Comparison of ENCODE assay signal across 12 cellular contexts in the genomic region with DNA sequence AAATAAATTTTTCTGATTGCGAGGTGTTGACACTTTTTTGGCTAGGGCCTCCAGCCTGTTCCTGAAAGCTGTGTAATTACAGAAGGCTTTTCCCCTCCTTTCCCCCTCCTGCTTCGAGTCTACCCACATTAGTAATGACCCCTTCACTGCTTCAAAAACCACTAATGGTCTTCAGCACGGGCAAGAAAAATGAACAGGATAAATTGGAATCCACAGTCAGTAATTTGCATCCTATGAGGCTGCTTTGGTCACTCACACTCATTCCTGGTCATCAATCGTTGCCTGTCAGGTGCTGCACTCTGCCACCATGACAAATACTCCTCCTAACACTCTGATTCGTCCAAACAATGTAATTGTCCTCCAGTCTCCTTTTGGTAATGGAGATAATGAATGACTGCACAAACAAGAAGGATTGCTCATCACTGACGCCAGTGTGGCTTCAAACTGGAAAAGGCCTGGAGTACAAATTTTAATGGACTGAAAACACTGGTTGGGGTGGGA.
DNase-seq lines count a peak whose midpoint lies in the region; ATAC-seq and TF ChIP-seq lines count a peak whose summit lies in the region.
"Had no signal": no experiment of that assay in that cellular context is flagged by ENCODE, and none has a peak within 500 bp of the region (broad histone marks: within the 10 kb centered on the region; RNA-seq: fewer than 3 reads in every experiment).

No MANE protein-coding gene starts in this region.

- ATAC-seq in aorta (ENCODE audit: low FRiP score), result no peak
- ATAC-seq in HG02973 (IDR thresholded peaks at IDR 0.05; ENCODE audit: unreplicated experiment), result no peak

- H3K4me1 Mint-ChIP-seq in CD4-positive, alpha-beta memory T cell, result no peaks in the 10 kb centered on the region

- 59% methylated on average over 6 of the region's 6 CpGs for WGBS in mammary epithelial cell (ENCODE audit: low coverage, missing lambda C conversion rate)
- whole genome bisulfite sequencing in aorta, 2 donors, result 22 to 33% methylated on average over 6 of the region's 6 CpGs

- TF ChIP-seq POLR2A in breast epithelium (IDR thresholded peaks at IDR 0.05), result no peak

- no peak overlapping the region for H3K27ac Mint-ChIP-seq in CD4-positive, alpha-beta memory T cell

- H3K9me2 ChIP-seq in OCI-LY7 (ENCODE audit: insufficient read depth, low read length), result no peaks in the 10 kb centered on the region

- H3K4me2 ChIP-seq in mammary epithelial cell (ENCODE audit: insufficient read depth, low read depth, low read length), result no peak overlapping the region
- H3K4me2 ChIP-seq in OCI-LY7 (ENCODE audit: low read length), result no peak overlapping the region

- H4K20me1 ChIP-seq in mammary epithelial cell (ENCODE audit: insufficient read depth, low read length) (no peaks in the 10 kb centered on the region), OCI-LY7 (ENCODE audit: insufficient read depth, low read length) (no peaks in the 10 kb centered on the region)

- H3K27me3 ChIP-seq in mammary epithelial cell (ENCODE audit: insufficient read depth, low read length) (no peaks in the 10 kb centered on the region), breast epithelium (no peaks in the 10 kb centered on the region), aorta (ENCODE audit: control insufficient read depth in 1 of 2, insufficient read depth in 2 of 2, low read length in 1 of 2) (no peaks in the 10 kb centered on the region)
- no peaks in the 10 kb centered on the region for H3K27me3 ChIP-seq in CD4-positive, alpha-beta memory T cell (ENCODE audit: insufficient read depth, low read length)
- H3K27me3 ChIP-seq: transverse colon had no signal

- no peak for TF ChIP-seq CTCF in mammary epithelial cell (conservative IDR thresholded peaks at IDR 0.05 in 1 of 2, IDR thresholded peaks at IDR 0.05 in 1 of 2; ENCODE audit: extremely low read depth in 1 of 2, insufficient read depth in 1 of 2, low read depth in 1 of 2, low read length in 2 of 2)
- TF ChIP-seq CTCF in breast epithelium (IDR thresholded peaks at IDR 0.05), result no peak
- TF ChIP-seq CTCF in OCI-LY7 (conservative IDR thresholded peaks at IDR 0.05; ENCODE audit: low read length), result no peak

- DNase-seq in mammary epithelial cell, result peak; percentile 11
- no peak for DNase-seq in breast epithelium (ENCODE audit: low spot score in 2 of 2)
- peak; percentile 59 for DNase-seq in RPMI7951 (ENCODE audit: low read depth)
- DNase-seq in glomerular visceral epithelial cell (ENCODE audit: extremely low spot score), result peak; percentile 77
- no peak for DNase-seq in aorta
- no peak for DNase-seq in OCI-LY7 (ENCODE audit: low spot score)
- DNase-seq in CD4-positive, alpha-beta memory T cell, result no peak
- DNase-seq: cerebellar nuclear complex, NCI-H1694 treated with DMSO at 0.1 percent for 48 hours, transverse colon had no signal

- H3K36me3 Mint-ChIP-seq in CD4-positive, alpha-beta memory T cell, result no peaks in the 10 kb centered on the region

- H2AFZ ChIP-seq in mammary epithelial cell (ENCODE audit: low read depth, low read length), result no peak overlapping the region
- no peak overlapping the region for H2AFZ ChIP-seq in OCI-LY7 (ENCODE audit: low read length)

- no peak overlapping the region for H3K9ac ChIP-seq in mammary epithelial cell (ENCODE audit: insufficient read depth, low read length)

- H3K4me3 Mint-ChIP-seq in CD4-positive, alpha-beta memory T cell, result no peak overlapping the region
- H3K4me3 Mint-ChIP-seq: neural crest cell had no signal

- POLR2A ChIA-PET in OCI-LY7 (lab: Charles Lee), result no interaction called here
- POLR2A ChIA-PET in CD4-positive, alpha-beta memory T cell (lab: Charles Lee; ENCODE audit: partially characterized antibody), result no interaction called here

- CTCF ChIA-PET in mammary epithelial cell (lab: Charles Lee; ENCODE audit: low non-redundant PET) (no interaction called here), OCI-LY7 (lab: Charles Lee; ENCODE audit: unreplicated experiment) (no interaction called here)
- CTCF ChIA-PET in CD4-positive, alpha-beta memory T cell (lab: Charles Lee; ENCODE audit: partially characterized antibody), result no interaction called here

- H3K27me3 Mint-ChIP-seq in CD4-positive, alpha-beta memory T cell, result peaks cover 0 to 1% of the 10 kb centered on the region in 2 donors

- H3K27ac ChIP-seq in mammary epithelial cell (ENCODE audit: insufficient read depth, low read depth, low read length), result no peak overlapping the region
- no peak overlapping the region for H3K27ac ChIP-seq in breast epithelium
- H3K27ac ChIP-seq in aorta (ENCODE audit: low read depth in 1 of 2, low read length in 2 of 2), result peak overlapping the region in 1 of 2 donors; percentile 25
- H3K27ac ChIP-seq in OCI-LY7 (ENCODE audit: low read depth, low read length, poor library complexity, severe bottlenecking), result no peak overlapping the region
- no peak overlapping the region for H3K27ac ChIP-seq in CD4-positive, alpha-beta memory T cell (ENCODE audit: low read depth, low read length)
- H3K27ac ChIP-seq: transverse colon had no signal

- H3K36me3 ChIP-seq in mammary epithelial cell (ENCODE audit: insufficient read depth, low read length) (peaks cover 2% of the 10 kb centered on the region), breast epithelium (no peaks in the 10 kb centered on the region), aorta (ENCODE audit: control insufficient read depth in 1 of 2, insufficient read depth in 2 of 2, low read length in 1 of 2) (no peaks in the 10 kb centered on the region), OCI-LY7 (ENCODE audit: insufficient read depth, low read length) (no peaks in the 10 kb centered on the region)
- H3K36me3 ChIP-seq in CD4-positive, alpha-beta memory T cell (ENCODE audit: insufficient read depth, low read length), result no peaks in the 10 kb centered on the region
- H3K36me3 ChIP-seq: transverse colon had no signal

- peaks cover 0 to 3% (median 0%) of the 10 kb centered on the region in 8 donors for H3K9me3 Mint-ChIP-seq in CD4-positive, alpha-beta memory T cell

- no peaks in the 10 kb centered on the region for H3K4me1 ChIP-seq in mammary epithelial cell (ENCODE audit: insufficient read depth, low read length)
- no peaks in the 10 kb centered on the region for H3K4me1 ChIP-seq in breast epithelium
- H3K4me1 ChIP-seq in aorta (ENCODE audit: control insufficient read depth in 1 of 2, insufficient read depth in 2 of 2, low read length in 2 of 2), result no peaks in the 10 kb centered on the region
- no peaks in the 10 kb centered on the region for H3K4me1 ChIP-seq in OCI-LY7 (ENCODE audit: insufficient read depth, low read length, poor library complexity, severe bottlenecking)
- no peaks in the 10 kb centered on the region for H3K4me1 ChIP-seq in CD4-positive, alpha-beta memory T cell (ENCODE audit: insufficient read depth, low read length)

- H3K79me2 ChIP-seq in mammary epithelial cell (ENCODE audit: insufficient read depth, low read length) (no peaks in the 10 kb centered on the region), OCI-LY7 (ENCODE audit: insufficient read depth, low read depth, low read length) (no peaks in the 10 kb centered on the region)

- in situ Hi-C loops in mammary epithelial cell (cut with MboI; ENCODE audit: low sequenced_read_pairs in 2 of 2), result no loop called here

- dilution Hi-C loops in mammary epithelial cell (cut with HindIII; ENCODE audit: low sequenced_read_pairs), result no loop called here

- intact Hi-C loops in mammary epithelial cell (cut with micrococcal nuclease), result no loop called here
- intact Hi-C loops in breast epithelium (cut with DNase I; ENCODE audit: low total_unique reads), result no loop called here
- intact Hi-C loops in aorta (cut with DNase I), result no loop called here
- intact Hi-C loops in OCI-LY7 (cut with micrococcal nuclease; ENCODE audit: unreplicated experiment), result no loop called here
- intact Hi-C loops in CD4-positive, alpha-beta memory T cell (cut with micrococcal nuclease), result no loop called here

- H3K9me3 ChIP-seq in mammary epithelial cell (replicated peaks; ENCODE audit: insufficient read depth, low read length), result no peaks in the 10 kb centered on the region
- no peaks in the 10 kb centered on the region for H3K9me3 ChIP-seq in breast epithelium
- no peaks in the 10 kb centered on the region for H3K9me3 ChIP-seq in aorta (ENCODE audit: control insufficient read depth, low read length)
- no peaks in the 10 kb centered on the region for H3K9me3 ChIP-seq in OCI-LY7 (ENCODE audit: low read length)
- H3K9me3 ChIP-seq in CD4-positive, alpha-beta memory T cell (ENCODE audit: control insufficient read depth in 1 of 2, low read length in 2 of 2), result no peaks in the 10 kb centered on the region
- H3K9me3 ChIP-seq: transverse colon had no signal

- BruUV-seq in mammary epithelial cell (replicated peaks; lab: Mats Ljungman, UMichigan) (no TSS peak), OCI-LY7 (replicated peaks; lab: Mats Ljungman, UMichigan) (no TSS peak)

- H3K4me3 ChIP-seq in mammary epithelial cell (replicated peaks in 1 of 3; ENCODE audit: insufficient read depth in 1 of 3, low read depth in 2 of 3, low read length in 3 of 3) (no peak overlapping the region), breast epithelium (no peak overlapping the region), aorta (ENCODE audit: low read length in 2 of 2) (no peak overlapping the region), OCI-LY7 (ENCODE audit: low read depth, low read length, poor library complexity, severe bottlenecking) (no peak overlapping the region)
- no peak overlapping the region for H3K4me3 ChIP-seq in CD4-positive, alpha-beta memory T cell (ENCODE audit: low read length in 2 of 2)
- H3K4me3 ChIP-seq: transverse colon had no signal

Comparison
In these comparisons a context has a peak if more than half of its experiments do, and no peak if none do; other contexts are left out.
1. DNase-seq: peak in mammary epithelial cell (single experiment), RPMI7951 (single experiment) and glomerular visceral epithelial cell (single experiment); none in breast epithelium (0 of 2), aorta (0 of 2), OCI-LY7 (single experiment) and CD4-positive, alpha-beta memory T cell (0 of 5).